2 cellular contexts compared by ENCODE assay signal in the genomic region with DNA sequence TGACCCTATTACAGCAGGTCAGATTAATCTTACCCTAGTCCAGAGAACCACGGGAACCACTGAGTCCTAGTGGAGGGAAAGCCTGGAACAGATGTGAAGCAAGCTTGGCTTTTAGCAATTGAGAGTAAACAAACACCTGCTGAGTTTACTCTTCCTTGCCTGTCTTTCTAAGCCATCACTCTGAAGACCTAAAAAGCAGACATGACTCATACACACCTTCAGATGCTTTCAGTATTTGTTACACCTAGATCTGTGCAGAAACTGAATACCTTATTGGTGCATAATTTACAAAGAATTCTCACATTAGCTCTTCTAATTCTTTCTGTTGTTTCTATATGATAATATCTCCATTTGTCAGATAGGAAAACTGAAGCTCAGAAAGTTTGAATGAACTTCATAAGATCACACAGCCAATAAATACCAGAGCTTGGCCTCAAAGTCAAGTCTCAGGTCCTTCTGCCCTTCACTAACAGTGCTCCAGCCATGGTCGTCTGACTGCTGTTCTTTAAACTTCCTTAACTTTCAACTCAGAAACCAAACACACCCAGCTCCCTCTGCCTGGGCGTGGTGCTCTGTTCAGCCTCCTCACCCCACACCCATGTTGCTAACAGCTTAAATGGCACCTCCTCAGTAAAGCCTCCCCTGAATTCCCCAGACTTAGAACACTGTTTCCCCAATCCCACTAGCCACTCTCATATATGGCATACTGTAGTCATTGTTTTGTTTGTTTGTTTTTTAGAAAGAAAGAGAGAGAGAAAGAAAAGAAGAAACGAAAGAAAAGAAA.
TF ChIP-seq lines count a peak whose summit lies in the region.

No MANE protein-coding gene starts in this region.

TF ChIP-seq in GM12891, 5 proteins besides CTCF, POLR2A, EP300 and RAD21:
- no peak for TF ChIP-seq SPI1 (IDR thresholded peaks at IDR 0.05; ENCODE audit: low read depth, low read length)
- no peak for TF ChIP-seq POU2F2 (IDR thresholded peaks at IDR 0.05; ENCODE audit: low read depth, low read length)
- no peak for TF ChIP-seq PAX5 (IDR thresholded peaks at IDR 0.05; ENCODE audit: insufficient read depth, low read length, severe bottlenecking)
- no peak for TF ChIP-seq TAF1 (IDR thresholded peaks at IDR 0.05; ENCODE audit: low read depth, low read length)
- TF ChIP-seq POLR2AphosphoS5 (IDR thresholded peaks at IDR 0.05; ENCODE audit: low read depth, low read length): no peak

TF ChIP-seq in HepG2, 621 proteins besides CTCF, POLR2A, EP300 and RAD21:
- TF ChIP-seq, protein P1, sequence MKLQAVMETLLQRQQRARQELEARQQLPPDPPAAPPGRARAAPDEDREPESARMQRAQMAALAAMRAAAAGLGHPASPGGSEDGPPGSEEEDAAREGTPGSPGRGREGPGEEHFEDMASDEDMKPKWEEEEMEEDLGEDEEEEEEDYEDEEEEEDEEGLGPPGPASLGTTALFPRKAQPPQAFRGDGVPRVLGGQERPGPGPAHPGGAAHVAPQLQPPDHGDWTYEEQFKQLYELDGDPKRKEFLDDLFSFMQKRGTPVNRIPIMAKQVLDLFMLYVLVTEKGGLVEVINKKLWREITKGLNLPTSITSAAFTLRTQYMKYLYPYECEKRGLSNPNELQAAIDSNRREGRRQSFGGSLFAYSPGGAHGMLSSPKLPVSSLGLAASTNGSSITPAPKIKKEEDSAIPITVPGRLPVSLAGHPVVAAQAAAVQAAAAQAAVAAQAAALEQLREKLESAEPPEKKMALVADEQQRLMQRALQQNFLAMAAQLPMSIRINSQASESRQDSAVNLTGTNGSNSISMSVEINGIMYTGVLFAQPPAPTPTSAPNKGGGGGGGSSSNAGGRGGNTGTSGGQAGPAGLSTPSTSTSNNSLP (IDR thresholded peaks at IDR 0.05; ENCODE audit: low read depth, low read length): no peak
- TF ChIP-seq NCOA5 (CRISPR knock-in tag; IDR thresholded peaks at IDR 0.05) (no peak), HNRNPL (IDR thresholded peaks at IDR 0.05; ENCODE audit: low read depth, low read length) (no peak), BRD4 (CRISPR knock-in tag; IDR thresholded peaks at IDR 0.05) (no peak), ZBTB1 (CRISPR knock-in tag; IDR thresholded peaks at IDR 0.05; ENCODE audit: borderline replicate concordance) (no peak), ETV5 (CRISPR knock-in tag; IDR thresholded peaks at IDR 0.05; ENCODE audit: borderline replicate concordance) (no peak), MZF1 (CRISPR knock-in tag; IDR thresholded peaks at IDR 0.05; ENCODE audit: borderline replicate concordance) (no peak), MTA3 (CRISPR knock-in tag; IDR thresholded peaks at IDR 0.05) (no peak), NCOA1 (CRISPR knock-in tag; IDR thresholded peaks at IDR 0.05) (no peak)
- TF ChIP-seq, protein P2, sequence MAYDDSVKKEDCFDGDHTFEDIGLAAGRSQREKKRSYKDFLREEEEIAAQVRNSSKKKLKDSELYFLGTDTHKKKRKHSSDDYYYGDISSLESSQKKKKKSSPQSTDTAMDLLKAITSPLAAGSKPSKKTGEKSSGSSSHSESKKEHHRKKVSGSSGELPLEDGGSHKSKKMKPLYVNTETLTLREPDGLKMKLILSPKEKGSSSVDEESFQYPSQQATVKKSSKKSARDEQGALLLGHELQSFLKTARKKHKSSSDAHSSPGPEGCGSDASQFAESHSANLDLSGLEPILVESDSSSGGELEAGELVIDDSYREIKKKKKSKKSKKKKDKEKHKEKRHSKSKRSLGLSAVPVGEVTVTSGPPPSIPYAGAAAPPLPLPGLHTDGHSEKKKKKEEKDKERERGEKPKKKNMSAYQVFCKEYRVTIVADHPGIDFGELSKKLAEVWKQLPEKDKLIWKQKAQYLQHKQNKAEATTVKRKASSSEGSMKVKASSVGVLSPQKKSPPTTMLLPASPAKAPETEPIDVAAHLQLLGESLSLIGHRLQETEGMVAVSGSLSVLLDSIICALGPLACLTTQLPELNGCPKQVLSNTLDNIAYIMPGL (CRISPR knock-in tag; IDR thresholded peaks at IDR 0.05; ENCODE audit: borderline replicate concordance in 1 of 2, low read depth in 1 of 2): no peak
